ENCODE assay signal across 13 cellular contexts in the genomic region with DNA sequence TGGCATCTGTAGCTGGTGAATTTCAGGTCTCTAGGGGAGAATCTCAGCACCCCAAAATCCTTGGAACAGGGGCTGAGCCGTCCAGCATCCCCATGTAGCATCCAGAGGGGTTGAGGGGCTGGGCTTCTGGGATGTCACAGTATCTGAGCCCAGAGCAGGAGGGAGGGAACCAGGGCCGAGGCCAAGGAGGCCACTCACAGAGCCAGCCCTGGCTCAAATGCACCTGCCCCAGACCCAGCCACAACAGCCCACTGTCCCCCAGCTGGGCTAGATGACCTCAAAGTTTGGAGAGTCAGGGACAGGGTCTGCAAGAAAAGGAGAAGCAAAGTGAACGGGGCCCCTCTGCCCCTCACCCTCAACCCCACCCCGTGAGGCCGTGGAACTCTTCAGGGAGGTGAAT. TPM values are rescaled to one million over a fixed set of nuclear protein-coding genes. Genes with fewer than 3 reads are reported as not detected.
DNase-seq lines count a peak whose midpoint lies in the region; ATAC-seq, FAIRE-seq and TF ChIP-seq lines count a peak whose summit lies in the region.
"Had no signal": no experiment of that assay in that cellular context is flagged by ENCODE, and none has a peak within 500 bp of the region (broad histone marks: within the 10 kb centered on the region; RNA-seq: fewer than 3 reads in every experiment).

No MANE protein-coding gene starts in this region.

- no peak overlapping the region for H2BK12ac ChIP-seq in neuronal stem cell (ENCODE audit: low read length)

- no peaks in the 10 kb centered on the region for H3K9me2 ChIP-seq in OCI-LY7 (ENCODE audit: insufficient read depth, low read length)

- peak overlapping the region; percentile 98 to 100 (median 99) for H3K27ac Mint-ChIP-seq in CD4-positive, CD25-positive, alpha-beta regulatory T cell

- H3K4me3 ChIP-seq in CD4-positive, CD25-positive, alpha-beta regulatory T cell (ENCODE audit: low read depth, low read length), result no peak overlapping the region
- H3K4me3 ChIP-seq in HL-60 (replicated peaks; ENCODE audit: insufficient read depth, low read length) (no peak overlapping the region), neuronal stem cell (ENCODE audit: low read length in 2 of 2) (no peak overlapping the region), OCI-LY7 (ENCODE audit: low read depth, low read length, poor library complexity, severe bottlenecking) (no peak overlapping the region)
- H3K4me3 ChIP-seq: body of pancreas, psoas muscle, SJCRH30 had no signal

- peaks cover 11 to 96% (median 67%) of the 10 kb centered on the region in 4 donors for H3K4me1 Mint-ChIP-seq in CD4-positive, CD25-positive, alpha-beta regulatory T cell

- H3K27me3 ChIP-seq in CD4-positive, CD25-positive, alpha-beta regulatory T cell (ENCODE audit: control insufficient read depth, insufficient read depth, low read length), result no peaks in the 10 kb centered on the region
- H3K27me3 ChIP-seq in HL-60 (ENCODE audit: insufficient read depth, poor library complexity, severe bottlenecking) (no peaks in the 10 kb centered on the region), neuronal stem cell (ENCODE audit: control insufficient read depth in 3 of 3, insufficient read depth in 3 of 3, low read depth in 1 of 3, low read length in 3 of 3) (peaks cover 0 to 32% (median 0%) of the 10 kb centered on the region in 3 experiments)
- H3K27me3 ChIP-seq: body of pancreas, SJCRH30 had no signal

- no peaks in the 10 kb centered on the region for H3K9me3 Mint-ChIP-seq in CD4-positive, CD25-positive, alpha-beta regulatory T cell

- H3K4me2 ChIP-seq in neuronal stem cell (ENCODE audit: insufficient read depth, low read length, poor library complexity, severe bottlenecking) (no peak overlapping the region), OCI-LY7 (ENCODE audit: low read length) (no peak overlapping the region)

- TF ChIP-seq CTCF in HL-60 (IDR thresholded peaks at IDR 0.05; ENCODE audit: insufficient read depth, low read length), result no peak
- no peak for TF ChIP-seq CTCF in OCI-LY7 (conservative IDR thresholded peaks at IDR 0.05; ENCODE audit: low read length)

- H2AFZ ChIP-seq in neuronal stem cell (ENCODE audit: low read length) (no peak overlapping the region), OCI-LY7 (ENCODE audit: low read length) (no peak overlapping the region)

- H3K4ac ChIP-seq in neuronal stem cell (ENCODE audit: low read length), result no peak overlapping the region

- no peak overlapping the region for H4K8ac ChIP-seq in neuronal stem cell (ENCODE audit: low read depth, low read length)

- FAIRE-seq in GM12892 (lab: Jason Lieb, UNC), result no peak
- FAIRE-seq: endometrium, islet of Langerhans had no signal

- H3K79me2 ChIP-seq in OCI-LY7 (ENCODE audit: insufficient read depth, low read depth, low read length), result no peaks in the 10 kb centered on the region

- no TSS peak for BruUV-seq in OCI-LY7 (replicated peaks; lab: Mats Ljungman, UMichigan)

- no peak overlapping the region for H3K23ac ChIP-seq in neuronal stem cell (ENCODE audit: low read depth, low read length, poor library complexity)

- no peaks in the 10 kb centered on the region for H3K9me3 ChIP-seq in CD4-positive, CD25-positive, alpha-beta regulatory T cell (ENCODE audit: control insufficient read depth in 2 of 2, low read length in 2 of 2)
- H3K9me3 ChIP-seq in neuronal stem cell (replicated peaks in 1 of 2; ENCODE audit: control insufficient read depth in 2 of 2, insufficient read depth in 1 of 2, low read depth in 1 of 2, low read length in 2 of 2), result no peaks in the 10 kb centered on the region
- H3K9me3 ChIP-seq in OCI-LY7 (ENCODE audit: low read length), result no peaks in the 10 kb centered on the region
- H3K9me3 ChIP-seq: body of pancreas, psoas muscle, SJCRH30 had no signal

- H3K9ac ChIP-seq in neuronal stem cell (ENCODE audit: low read depth, low read length, poor library complexity), result no peak overlapping the region

- peaks cover 30% of the 10 kb centered on the region for H3K36me3 Mint-ChIP-seq in CD4-positive, CD25-positive, alpha-beta regulatory T cell

- H2AK5ac ChIP-seq in neuronal stem cell (ENCODE audit: low read depth, low read length), result peak overlapping the region; percentile 10

- CTCF ChIA-PET in OCI-LY7 (lab: Charles Lee; ENCODE audit: unreplicated experiment), result no interaction called here

- H2BK15ac ChIP-seq in neuronal stem cell (ENCODE audit: low read length), result no peak overlapping the region

- no peak for ATAC-seq in CD4-positive, CD25-positive, alpha-beta regulatory T cell (ENCODE audit: low read depth in 2 of 2)
- ATAC-seq: body of pancreas had no signal

- intact Hi-C loops in OCI-LY7 (cut with micrococcal nuclease; ENCODE audit: unreplicated experiment), result no loop called here

- no peaks in the 10 kb centered on the region for H4K20me1 ChIP-seq in OCI-LY7 (ENCODE audit: insufficient read depth, low read length)

- H3K14ac ChIP-seq in neuronal stem cell (ENCODE audit: low read length), result no peak overlapping the region

- H3K18ac ChIP-seq in neuronal stem cell (ENCODE audit: low read length), result no peak overlapping the region

- WGBS in neuronal stem cell (ENCODE audit: extremely low coverage in 2 of 2, insufficient read length in 2 of 2, insufficient replicate concordance in 1 of 2), 2 donors, result no CpG with 5 or more reads among the region's 5 CpGs

- H3K27me3 Mint-ChIP-seq in CD4-positive, CD25-positive, alpha-beta regulatory T cell, result no peaks in the 10 kb centered on the region

- POLR2A ChIA-PET in OCI-LY7 (lab: Charles Lee), result interaction anchor here (0.7 kb wide), 1 partner anchor 18 kb away, joined by 3 read pairs; no protein-coding TSS in a partner anchor

- H3K36me3 ChIP-seq in CD4-positive, CD25-positive, alpha-beta regulatory T cell (ENCODE audit: control insufficient read depth, insufficient read depth, low read length), result peaks cover 42% of the 10 kb centered on the region
- no peaks in the 10 kb centered on the region for H3K36me3 ChIP-seq in neuronal stem cell (replicated peaks in 1 of 2; ENCODE audit: control insufficient read depth in 2 of 2, insufficient read depth in 2 of 2, low read length in 2 of 2)
- H3K36me3 ChIP-seq in OCI-LY7 (ENCODE audit: insufficient read depth, low read length), result no peaks in the 10 kb centered on the region
- H3K36me3 ChIP-seq: SJCRH30 had no signal

- peak overlapping the region in 3 of 4 donors; percentile 62 to 79 (median 63) for H3K4me3 Mint-ChIP-seq in CD4-positive, CD25-positive, alpha-beta regulatory T cell

- H4K91ac ChIP-seq in neuronal stem cell (ENCODE audit: low read depth, low read length, poor library complexity), result no peak overlapping the region

- no peak overlapping the region for H3K27ac ChIP-seq in CD4-positive, CD25-positive, alpha-beta regulatory T cell (ENCODE audit: insufficient read depth, low read length, poor library complexity, severe bottlenecking)
- H3K27ac ChIP-seq in HL-60 (replicated peaks), result peak overlapping the region; percentile 99
- peak overlapping the region; percentile 47 for H3K27ac ChIP-seq in cingulate gyrus (ENCODE audit: low read depth, low read length)
- no peak overlapping the region for H3K27ac ChIP-seq in neuronal stem cell (replicated peaks; ENCODE audit: low read length)
- no peak overlapping the region for H3K27ac ChIP-seq in OCI-LY7 (ENCODE audit: low read depth, low read length, poor library complexity, severe bottlenecking)
- H3K27ac ChIP-seq: SJCRH30 had no signal

- no peak overlapping the region for H2BK5ac ChIP-seq in neuronal stem cell (ENCODE audit: low read length)

- no peak for TF ChIP-seq POLR2A in GM12892 (IDR thresholded peaks at IDR 0.05; ENCODE audit: low read depth, low read length)

- no peaks in the 10 kb centered on the region for H3K79me1 ChIP-seq in neuronal stem cell (ENCODE audit: low read depth, low read length)

- no peak for DNase-seq in CD4-positive, CD25-positive, alpha-beta regulatory T cell
- DNase-seq in HL-60 (ENCODE audit: low read depth in 1 of 2, low spot score in 1 of 2) (no peak), neuronal stem cell (ENCODE audit: low spot score) (no peak), DMS 273 (lab: John Stamatoyannopoulos, UW; ENCODE audit: unreplicated experiment) (no peak), OCI-LY7 (ENCODE audit: low spot score) (no peak), GM12892 (ENCODE audit: insufficient read length) (no peak)
- DNase-seq: SJCRH30 had no signal

- H3K4me1 ChIP-seq in CD4-positive, CD25-positive, alpha-beta regulatory T cell (ENCODE audit: control insufficient read depth, insufficient read depth, low read length, poor library complexity, severe bottlenecking), result peaks cover 100% of the 10 kb centered on the region
- peaks cover 4 to 10% of the 10 kb centered on the region in 2 donors for H3K4me1 ChIP-seq in neuronal stem cell (ENCODE audit: control insufficient read depth in 2 of 2, insufficient read depth in 1 of 2, low read depth in 1 of 2, low read length in 2 of 2)
- peaks cover 87% of the 10 kb centered on the region for H3K4me1 ChIP-seq in OCI-LY7 (ENCODE audit: insufficient read depth, low read length, poor library complexity, severe bottlenecking)
- H3K4me1 ChIP-seq: SJCRH30 had no signal

- no peak overlapping the region for H2BK120ac ChIP-seq in neuronal stem cell (ENCODE audit: low read depth, low read length)

RNA-seq across cellular contexts. Expression of gene VSIR, which starts 22.3 kb away (rescaled TPM):
- 167 TPM for total RNA-seq in CD4-positive, CD25-positive, alpha-beta regulatory T cell
- polyA plus RNA-seq in CD4-positive, CD25-positive, alpha-beta regulatory T cell, result 100 to 1,000 TPM; 226 to 339 (median 294) TPM
- 0.29 TPM for polyA plus RNA-seq in neuronal stem cell (2013, experiment 1 of 2)
- polyA plus RNA-seq in neuronal stem cell (2013, experiment 2 of 2), result 0.48 TPM
- total RNA-seq in OCI-LY7 (2014; rRNA removed; shearing (Covaris generic)), result 2.1 and 2.2 TPM in 2 replicates
- 4.9 and 9.0 TPM in 2 replicates for total RNA-seq in OCI-LY7 (2022)
- polyA plus RNA-seq in GM12892 (2012; ENCODE audit: missing spikeins), result 2.6 TPM

RNA-seq across cellular contexts. Expression of gene C10orf105, which starts 31.4 kb away (rescaled TPM):
- total RNA-seq in CD4-positive, CD25-positive, alpha-beta regulatory T cell, result 0.52 TPM
- under 1 TPM in 2 of 4 donors, not detected in 2; 0.05 to 0.20 TPM for polyA plus RNA-seq in CD4-positive, CD25-positive, alpha-beta regulatory T cell
- polyA plus RNA-seq in neuronal stem cell (2013, experiment 1 of 2), result 1.4 TPM
- 1.3 TPM for polyA plus RNA-seq in neuronal stem cell (2013, experiment 2 of 2)
- 0.09 TPM in 1 of 2 replicates, not detected in the other for total RNA-seq in OCI-LY7 (2014; rRNA removed; shearing (Covaris generic))
- total RNA-seq in OCI-LY7 (2022), result 0.09 and 0.15 TPM in 2 replicates
- polyA plus RNA-seq in GM12892 (2012; ENCODE audit: missing spikeins), result 0.11 TPM
- total RNA-seq: body of pancreas, G401, psoas muscle, SJCRH30 had no signal

Comparison
In these comparisons a context has a peak if more than half of its experiments do, and no peak if none do; other contexts are left out.
1. H3K27ac ChIP-seq: peak in HL-60 (single experiment) and cingulate gyrus (single experiment); none in CD4-positive, CD25-positive, alpha-beta regulatory T cell (single experiment), neuronal stem cell (single experiment) and OCI-LY7 (single experiment).
2. RNA of gene VSIR, which starts 22.3 kb away (total RNA-seq): 167 TPM in CD4-positive, CD25-positive, alpha-beta regulatory T cell (single experiment); 2.1 to 9.0 TPM in OCI-LY7; every median in the first group is over 10 times any median in the second.